ENCODE assay signal across 9 cellular contexts in the genomic region with DNA sequence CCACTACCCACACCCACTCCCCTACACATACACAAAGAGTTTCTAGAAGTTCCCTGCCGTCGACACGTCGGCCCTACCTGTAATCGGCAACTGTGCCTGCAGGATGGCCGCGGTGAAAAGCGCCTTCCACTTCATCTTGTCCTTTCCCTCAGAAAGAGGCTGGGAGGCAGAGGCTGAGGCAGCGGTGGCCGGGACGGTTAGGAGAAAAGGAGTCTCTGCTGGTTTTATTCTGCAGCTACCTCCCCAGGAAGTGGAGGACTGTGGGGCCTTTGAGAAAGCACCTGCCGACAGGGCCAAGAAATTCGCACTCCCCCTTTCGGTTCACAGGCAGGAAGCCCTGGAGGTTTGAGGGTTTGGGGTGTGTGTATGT. TPM values are rescaled to one million over a fixed set of nuclear protein-coding genes. Genes with fewer than 3 reads are reported as not detected.
A peak's percentile ranks its signal among the peaks of the same experiment; 100 is the strongest.
DNase-seq lines count a peak whose midpoint lies in the region; ATAC-seq lines count a peak whose summit lies in the region.
"Had no signal": no experiment of that assay in that cellular context is flagged by ENCODE, and none has a peak within 500 bp of the region (broad histone marks: within the 10 kb centered on the region; RNA-seq: fewer than 3 reads in every experiment).

A gene (minus strand): TSS at position 199 of the 370 bp plus-strand sequence. CDS start 64 bp downstream, at position 135.

- no peaks in the 10 kb centered on the region for H3K36me3 ChIP-seq in effector memory CD4-positive, alpha-beta T cell (ENCODE audit: control insufficient read depth, insufficient read depth, low read length)
- H3K36me3 ChIP-seq in H7 (replicated peaks; ENCODE audit: control insufficient read depth, insufficient read depth, low read length), result no peaks in the 10 kb centered on the region

- no peaks in the 10 kb centered on the region for H3K27me3 ChIP-seq in effector memory CD4-positive, alpha-beta T cell (replicated peaks; ENCODE audit: control insufficient read depth, insufficient read depth, low read length, poor library complexity, severe bottlenecking)
- H3K27me3 ChIP-seq in H7 (ENCODE audit: control insufficient read depth, insufficient read depth, low read length), result no peaks in the 10 kb centered on the region; the same call in 1 of the 2 replicates

- peak; percentile 59 for ATAC-seq in HG03064 (IDR thresholded peaks at IDR 0.05; ENCODE audit: low read depth, unreplicated experiment)

- peaks cover 23% of the 10 kb centered on the region for H3K4me1 ChIP-seq in effector memory CD4-positive, alpha-beta T cell (ENCODE audit: control insufficient read depth, insufficient read depth, low read length, poor library complexity, severe bottlenecking)

- H3K27ac ChIP-seq in effector memory CD4-positive, alpha-beta T cell (ENCODE audit: insufficient read depth, low read length, poor library complexity, severe bottlenecking), result peak within 1 kb of the TSS; percentile 96

- no peaks in the 10 kb centered on the region for H3K9me3 ChIP-seq in effector memory CD4-positive, alpha-beta T cell (ENCODE audit: control insufficient read depth, low read length)

- peak; percentile 87 for DNase-seq in activated CD8-positive, alpha-beta memory T cell treated with anti-CD3 and anti-CD28 coated beads for 24 hours
- DNase-seq in effector memory CD4-positive, alpha-beta T cell, result peak; percentile 66 to 72 (median 67)
- peak; percentile 56 for DNase-seq in stimulated activated CD8-positive, alpha-beta memory T cell treated with anti-CD3 and anti-CD28 coated beads, Interleukin-15, amount 100 ng/mL, for 1 hour (ENCODE audit: low read depth)
- DNase-seq in NCI-H1930 (lab: John Stamatoyannopoulos, UW), result no peak
- no peak for DNase-seq in NCI-H226
- DNase-seq in H7, result no peak
- DNase-seq in UCSD-AML1 (lab: John Stamatoyannopoulos, UW; ENCODE audit: unreplicated experiment), result no peak
- DNase-seq: DMS153 had no signal

- H3K4me3 ChIP-seq in effector memory CD4-positive, alpha-beta T cell (ENCODE audit: insufficient read depth, low read depth, low read length, poor library complexity, severe bottlenecking), result peak within 1 kb of the TSS; percentile 94
- H3K4me3 ChIP-seq in H7 (ENCODE audit: insufficient read depth, low read depth, low read length), result no peak within 1 kb of the TSS

RNA-seq across cellular contexts. Expression of the gene that starts here (rescaled TPM):
- total RNA-seq in H7 (2014; rRNA removed; shearing (Covaris generic)), result 0.33 and 0.83 TPM in 2 replicates

Comparison
In these comparisons a context has a peak if more than half of its experiments do, and no peak if none do; other contexts are left out.
1. DNase-seq: peak in activated CD8-positive, alpha-beta memory T cell treated with anti-CD3 and anti-CD28 coated beads for 24 hours (single experiment), effector memory CD4-positive, alpha-beta T cell (3 of 3) and stimulated activated CD8-positive, alpha-beta memory T cell treated with anti-CD3 and anti-CD28 coated beads, Interleukin-15, amount 100 ng/mL, for 1 hour (single experiment); none in NCI-H1930 (0 of 2), NCI-H226 (single experiment), H7 (single experiment) and UCSD-AML1 (single experiment).